Comparison of ENCODE assay signal across 14 cellular contexts in genomic region chr1:216702170-216702569, GRCh38.
DNase-seq lines count a peak whose midpoint lies in the region; ATAC-seq and TF ChIP-seq lines count a peak whose summit lies in the region.
"Had no signal": no experiment of that assay in that cellular context is flagged by ENCODE, and none has a peak within 500 bp of the region (broad histone marks: within the 10 kb centered on the region; RNA-seq: fewer than 3 reads in every experiment).

No MANE protein-coding gene starts in this region.

- in situ Hi-C loops in GM13976 (cut with MboI; ENCODE audit: low sequenced_read_pairs, unreplicated experiment): no loop called here

- TF ChIP-seq CTCF in GM13976 (IDR thresholded peaks at IDR 0.05; ENCODE audit: borderline replicate concordance, control extremely low read depth, extremely low read depth, insufficient read depth, missing control alignments): peak; percentile 5

- DNase-seq in GM13976 (ENCODE audit: low spot score): peak; percentile 38
- peak; percentile 81 for DNase-seq in MV-4-11 (lab: John Stamatoyannopoulos, UW)
- DNase-seq in foreskin melanocyte: no peak
- no peak for DNase-seq in NK-92 (lab: John Stamatoyannopoulos, UW; ENCODE audit: unreplicated experiment)
- DNase-seq in AML-193 (lab: John Stamatoyannopoulos, UW): no peak
- DNase-seq: activated T-cell treated with anti-CD3 and anti-CD28 coated beads, Interleukin-2, amount 50 U/mL, for 4 hours; anterior cingulate cortex; head of caudate nucleus; Kasumi-1; NCI-H345; upper lobe of right lung had no signal

- peak; percentile 82 for ATAC-seq in GM19463 (IDR thresholded peaks at IDR 0.05; ENCODE audit: unreplicated experiment)
- ATAC-seq in HG02943 (IDR thresholded peaks at IDR 0.05; ENCODE audit: low read depth, unreplicated experiment): peak; percentile 62
- ATAC-seq in HG03457 (IDR thresholded peaks at IDR 0.05; ENCODE audit: unreplicated experiment): no peak
- ATAC-seq: activated T-cell treated with anti-CD3 and anti-CD28 coated beads, Interleukin-2, amount 50 U/mL, for 4 hours; upper lobe of right lung had no signal

Comparison
In these comparisons a context has a peak if more than half of its experiments do, and no peak if none do; other contexts are left out.
1. DNase-seq: peak in GM13976 (single experiment) and MV-4-11 (single experiment); none in foreskin melanocyte (single experiment), NK-92 (single experiment) and AML-193 (0 of 2).